ENCODE assay signal across 1 cellular context in the genomic region with DNA sequence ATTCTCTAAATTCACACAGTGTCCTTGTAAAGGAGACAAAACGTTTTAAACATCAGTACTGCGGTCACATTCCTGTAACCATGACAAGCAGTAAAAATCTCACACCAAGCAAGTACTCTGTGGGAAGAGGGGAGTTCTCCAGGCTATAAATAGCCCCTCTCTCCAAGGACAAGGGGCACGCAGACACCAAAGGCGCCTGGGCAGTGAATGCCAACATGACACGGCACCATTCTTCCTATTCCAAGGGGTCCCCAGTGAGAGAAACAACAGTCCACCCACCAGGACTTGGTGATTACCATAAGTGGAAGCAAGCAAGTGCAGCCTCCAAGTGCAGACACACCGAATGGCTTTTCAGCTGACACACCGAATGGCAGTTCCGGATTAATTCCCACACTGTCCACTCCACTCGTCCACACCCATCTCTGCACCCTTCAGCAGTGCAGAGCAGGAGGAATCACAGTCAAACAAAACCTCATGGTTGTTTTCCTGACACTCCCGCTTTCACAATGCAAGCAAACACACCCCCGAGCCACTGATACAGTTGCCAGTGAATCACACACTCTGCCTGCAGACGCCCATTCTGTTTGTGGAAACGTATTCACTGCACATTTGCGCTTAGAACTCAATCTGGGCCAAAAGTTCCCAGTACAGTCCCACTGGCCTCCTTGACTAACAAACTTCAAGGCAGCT.
TF ChIP-seq lines count a peak whose summit lies in the region.

No MANE protein-coding gene starts in this region.

TF ChIP-seq in GM23338, 12 proteins besides CTCF, POLR2A, EP300 and RAD21 (continued from another document):
- TF ChIP-seq, protein P1, sequence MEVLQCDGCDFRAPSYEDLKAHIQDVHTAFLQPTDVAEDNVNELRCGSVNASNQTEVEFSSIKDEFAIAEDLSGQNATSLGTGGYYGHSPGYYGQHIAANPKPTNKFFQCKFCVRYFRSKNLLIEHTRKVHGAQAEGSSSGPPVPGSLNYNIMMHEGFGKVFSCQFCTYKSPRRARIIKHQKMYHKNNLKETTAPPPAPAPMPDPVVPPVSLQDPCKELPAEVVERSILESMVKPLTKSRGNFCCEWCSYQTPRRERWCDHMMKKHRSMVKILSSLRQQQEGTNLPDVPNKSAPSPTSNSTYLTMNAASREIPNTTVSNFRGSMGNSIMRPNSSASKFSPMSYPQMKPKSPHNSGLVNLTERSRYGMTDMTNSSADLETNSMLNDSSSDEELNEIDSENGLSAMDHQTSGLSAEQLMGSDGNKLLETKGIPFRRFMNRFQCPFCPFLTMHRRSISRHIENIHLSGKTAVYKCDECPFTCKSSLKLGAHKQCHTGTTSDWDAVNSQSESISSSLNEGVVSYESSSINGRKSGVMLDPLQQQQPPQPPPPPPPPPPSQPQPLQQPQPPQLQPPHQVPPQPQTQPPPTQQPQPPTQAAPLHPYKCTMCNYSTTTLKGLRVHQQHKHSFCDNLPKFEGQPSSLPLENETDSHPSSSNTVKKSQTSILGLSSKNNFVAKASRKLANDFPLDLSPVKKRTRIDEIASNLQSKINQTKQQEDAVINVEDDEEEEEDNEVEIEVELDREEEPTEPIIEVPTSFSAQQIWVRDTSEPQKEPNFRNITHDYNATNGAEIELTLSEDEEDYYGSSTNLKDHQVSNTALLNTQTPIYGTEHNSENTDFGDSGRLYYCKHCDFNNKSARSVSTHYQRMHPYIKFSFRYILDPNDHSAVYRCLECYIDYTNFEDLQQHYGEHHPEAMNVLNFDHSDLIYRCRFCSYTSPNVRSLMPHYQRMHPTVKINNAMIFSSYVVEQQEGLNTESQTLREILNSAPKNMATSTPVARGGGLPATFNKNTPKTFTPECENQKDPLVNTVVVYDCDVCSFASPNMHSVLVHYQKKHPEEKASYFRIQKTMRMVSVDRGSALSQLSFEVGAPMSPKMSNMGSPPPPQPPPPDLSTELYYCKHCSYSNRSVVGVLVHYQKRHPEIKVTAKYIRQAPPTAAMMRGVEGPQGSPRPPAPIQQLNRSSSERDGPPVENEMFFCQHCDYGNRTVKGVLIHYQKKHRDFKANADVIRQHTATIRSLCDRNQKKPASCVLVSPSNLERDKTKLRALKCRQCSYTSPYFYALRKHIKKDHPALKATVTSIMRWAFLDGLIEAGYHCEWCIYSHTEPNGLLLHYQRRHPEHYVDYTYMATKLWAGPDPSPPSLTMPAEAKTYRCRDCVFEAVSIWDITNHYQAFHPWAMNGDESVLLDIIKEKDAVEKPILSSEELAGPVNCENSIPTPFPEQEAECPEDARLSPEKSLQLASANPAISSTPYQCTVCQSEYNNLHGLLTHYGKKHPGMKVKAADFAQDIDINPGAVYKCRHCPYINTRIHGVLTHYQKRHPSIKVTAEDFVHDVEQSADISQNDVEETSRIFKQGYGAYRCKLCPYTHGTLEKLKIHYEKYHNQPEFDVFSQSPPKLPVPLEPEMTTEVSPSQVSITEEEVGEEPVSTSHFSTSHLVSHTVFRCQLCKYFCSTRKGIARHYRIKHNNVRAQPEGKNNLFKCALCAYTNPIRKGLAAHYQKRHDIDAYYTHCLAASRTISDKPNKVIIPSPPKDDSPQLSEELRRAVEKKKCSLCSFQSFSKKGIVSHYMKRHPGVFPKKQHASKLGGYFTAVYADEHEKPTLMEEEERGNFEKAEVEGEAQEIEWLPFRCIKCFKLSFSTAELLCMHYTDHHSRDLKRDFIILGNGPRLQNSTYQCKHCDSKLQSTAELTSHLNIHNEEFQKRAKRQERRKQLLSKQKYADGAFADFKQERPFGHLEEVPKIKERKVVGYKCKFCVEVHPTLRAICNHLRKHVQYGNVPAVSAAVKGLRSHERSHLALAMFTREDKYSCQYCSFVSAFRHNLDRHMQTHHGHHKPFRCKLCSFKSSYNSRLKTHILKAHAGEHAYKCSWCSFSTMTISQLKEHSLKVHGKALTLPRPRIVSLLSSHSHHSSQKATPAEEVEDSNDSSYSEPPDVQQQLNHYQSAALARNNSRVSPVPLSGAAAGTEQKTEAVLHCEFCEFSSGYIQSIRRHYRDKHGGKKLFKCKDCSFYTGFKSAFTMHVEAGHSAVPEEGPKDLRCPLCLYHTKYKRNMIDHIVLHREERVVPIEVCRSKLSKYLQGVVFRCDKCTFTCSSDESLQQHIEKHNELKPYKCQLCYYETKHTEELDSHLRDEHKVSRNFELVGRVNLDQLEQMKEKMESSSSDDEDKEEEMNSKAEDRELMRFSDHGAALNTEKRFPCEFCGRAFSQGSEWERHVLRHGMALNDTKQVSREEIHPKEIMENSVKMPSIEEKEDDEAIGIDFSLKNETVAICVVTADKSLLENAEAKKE (CRISPR knock-in tag; IDR thresholded peaks at IDR 0.05): no peak
- no peak for TF ChIP-seq CREB1 (CRISPR knock-in tag; IDR thresholded peaks at IDR 0.05; ENCODE audit: low read depth)
- no peak for TF ChIP-seq JUNB (IDR thresholded peaks at IDR 0.05; ENCODE audit: unreplicated experiment)
- no peak for TF ChIP-seq POLR2AphosphoS5 (IDR thresholded peaks at IDR 0.05; ENCODE audit: low read depth)
- TF ChIP-seq, protein P2, sequence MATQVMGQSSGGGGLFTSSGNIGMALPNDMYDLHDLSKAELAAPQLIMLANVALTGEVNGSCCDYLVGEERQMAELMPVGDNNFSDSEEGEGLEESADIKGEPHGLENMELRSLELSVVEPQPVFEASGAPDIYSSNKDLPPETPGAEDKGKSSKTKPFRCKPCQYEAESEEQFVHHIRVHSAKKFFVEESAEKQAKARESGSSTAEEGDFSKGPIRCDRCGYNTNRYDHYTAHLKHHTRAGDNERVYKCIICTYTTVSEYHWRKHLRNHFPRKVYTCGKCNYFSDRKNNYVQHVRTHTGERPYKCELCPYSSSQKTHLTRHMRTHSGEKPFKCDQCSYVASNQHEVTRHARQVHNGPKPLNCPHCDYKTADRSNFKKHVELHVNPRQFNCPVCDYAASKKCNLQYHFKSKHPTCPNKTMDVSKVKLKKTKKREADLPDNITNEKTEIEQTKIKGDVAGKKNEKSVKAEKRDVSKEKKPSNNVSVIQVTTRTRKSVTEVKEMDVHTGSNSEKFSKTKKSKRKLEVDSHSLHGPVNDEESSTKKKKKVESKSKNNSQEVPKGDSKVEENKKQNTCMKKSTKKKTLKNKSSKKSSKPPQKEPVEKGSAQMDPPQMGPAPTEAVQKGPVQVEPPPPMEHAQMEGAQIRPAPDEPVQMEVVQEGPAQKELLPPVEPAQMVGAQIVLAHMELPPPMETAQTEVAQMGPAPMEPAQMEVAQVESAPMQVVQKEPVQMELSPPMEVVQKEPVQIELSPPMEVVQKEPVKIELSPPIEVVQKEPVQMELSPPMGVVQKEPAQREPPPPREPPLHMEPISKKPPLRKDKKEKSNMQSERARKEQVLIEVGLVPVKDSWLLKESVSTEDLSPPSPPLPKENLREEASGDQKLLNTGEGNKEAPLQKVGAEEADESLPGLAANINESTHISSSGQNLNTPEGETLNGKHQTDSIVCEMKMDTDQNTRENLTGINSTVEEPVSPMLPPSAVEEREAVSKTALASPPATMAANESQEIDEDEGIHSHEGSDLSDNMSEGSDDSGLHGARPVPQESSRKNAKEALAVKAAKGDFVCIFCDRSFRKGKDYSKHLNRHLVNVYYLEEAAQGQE (IDR thresholded peaks at IDR 0.05; ENCODE audit: unreplicated experiment): no peak
- TF ChIP-seq EZH2 (IDR thresholded peaks at IDR 0.05; ENCODE audit: low read depth, unreplicated experiment): no peak
- no peak for TF ChIP-seq STAT1 (IDR thresholded peaks at IDR 0.05; ENCODE audit: unreplicated experiment)
